In the genomic region with DNA sequence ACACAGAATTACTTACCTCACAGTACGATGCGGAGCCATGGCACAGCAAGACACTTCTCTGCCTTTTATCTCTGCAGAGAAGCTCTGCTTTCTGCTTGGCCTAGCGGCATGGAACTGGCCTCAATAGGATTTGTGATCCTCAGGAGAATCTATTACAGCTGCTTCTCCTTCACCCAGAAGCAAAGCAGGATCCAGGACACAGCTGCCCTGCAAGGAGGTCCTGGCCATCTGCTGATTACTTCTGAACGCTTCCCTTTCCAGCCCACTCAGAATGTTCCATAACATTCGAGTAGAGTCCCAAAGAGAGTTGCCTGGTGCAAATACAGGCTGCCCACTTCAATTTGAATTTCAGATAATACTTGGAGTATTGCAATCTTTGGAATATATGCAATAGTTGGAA, we compare ENCODE assay signal across 34 cellular contexts. TPM values are rescaled to one million over a fixed set of nuclear protein-coding genes. Genes with fewer than 3 reads are reported as not detected.
"Had no signal": no experiment of that assay in that cellular context is flagged by ENCODE, and none has a peak within 500 bp of the region (broad histone marks: within the 10 kb centered on the region; RNA-seq: fewer than 3 reads in every experiment).

No MANE protein-coding gene starts in this region.

- DNase-seq: activated CD4-positive, alpha-beta T cell treated with anti-CD3 and anti-CD28 coated beads for 48 hours; activated CD4-positive, alpha-beta T cell treated with anti-CD3 and anti-CD28 coated beads, Interleukin-2, amount 50 U/mL, for 48 hours; activated CD8-positive, alpha-beta memory T cell treated with anti-CD3 and anti-CD28 coated beads for 24 hours; activated effector memory CD4-positive, alpha-beta T cell treated with anti-CD3 and anti-CD28 coated beads, Interleukin-2, amount 50 U/mL, for 16 hours; activated naive CD4-positive, alpha-beta T cell treated with anti-CD3 and anti-CD28 coated beads for 36 hours; activated naive CD8-positive, alpha-beta T cell treated with anti-CD3 and anti-CD28 coated beads for 36 hours; brain microvascular endothelial cell; head of caudate nucleus; hypothalamus; immature natural killer cell; kidney; natural killer cell; right lobe of liver; stimulated activated CD4-positive, alpha-beta T cell treated with anti-CD3 and anti-CD28 coated beads, Interleukin-1b, Interleukin-23, amount 100 ng/mL, for 48 hours; stimulated activated naive B cell treated with anti-CD40 and anti-IgM and Interleukin-4, amounts not matched to agents 10 μg/mL and 1 μg/mL and 100 μg/mL, for 72 hours; stomach; T-helper 1 cell; thyroid gland; upper lobe of right lung had no signal

- H3K4me3 ChIP-seq: gastroesophageal sphincter, right lobe of liver, skin epidermis, stomach, thyroid gland, upper lobe of right lung had no signal

- H3K27me3 ChIP-seq: brain microvascular endothelial cell, gastroesophageal sphincter, neutrophil, right lobe of liver, thyroid gland, upper lobe of right lung had no signal

- H3K36me3 ChIP-seq: brain microvascular endothelial cell, gastroesophageal sphincter, neutrophil, right lobe of liver, stomach, thyroid gland, upper lobe of right lung had no signal

- H3K27ac Mint-ChIP-seq: activated naive CD4-positive, alpha-beta T cell treated with anti-CD3 and anti-CD28 coated beads for 36 hours; activated naive CD8-positive, alpha-beta T cell treated with anti-CD3 and anti-CD28 coated beads for 36 hours; activated T-helper 1 cell treated with anti-CD3 and anti-CD28 coated beads, Interleukin-12 subunit alpha, Interleukin-12 subunit beta, Interleukin-2, Interleukin-4 antibody, amounts not matched to agents 30 ng/mL and 10 ng/mL and 1 ng/mL, durations not matched to agents 14 hours and 24 hours and 36 hours; immature natural killer cell; mesothelial cell of epicardium; natural killer cell; stimulated activated naive B cell treated with anti-CD40 and anti-IgM and Interleukin-4, amounts not matched to agents 10 μg/mL and 1 μg/mL and 100 μg/mL, for 72 hours had no signal

- H3K36me3 Mint-ChIP-seq: activated naive CD8-positive, alpha-beta T cell treated with anti-CD3 and anti-CD28 coated beads for 36 hours; immature natural killer cell; mesothelial cell of epicardium; natural killer cell; stimulated activated naive B cell treated with anti-CD40 and anti-IgM and Interleukin-4, amounts not matched to agents 10 μg/mL and 1 μg/mL and 100 μg/mL, for 72 hours had no signal

- H3K4me1 ChIP-seq: gastroesophageal sphincter, right lobe of liver, thyroid gland, upper lobe of right lung had no signal

- H3K4me1 Mint-ChIP-seq: activated naive CD8-positive, alpha-beta T cell treated with anti-CD3 and anti-CD28 coated beads for 36 hours; immature natural killer cell; mesothelial cell of epicardium; natural killer cell had no signal

- H3K9me3 ChIP-seq: gastroesophageal sphincter, neutrophil, right lobe of liver, stomach, thyroid gland, upper lobe of right lung had no signal

- H3K27ac ChIP-seq: brain microvascular endothelial cell, gastroesophageal sphincter, neutrophil, right lobe of liver, skin epidermis, stomach, thyroid gland, upper lobe of right lung, VCaP had no signal

- H3K4me3 Mint-ChIP-seq: activated naive CD4-positive, alpha-beta T cell treated with anti-CD3 and anti-CD28 coated beads for 36 hours; activated naive CD8-positive, alpha-beta T cell treated with anti-CD3 and anti-CD28 coated beads for 36 hours; activated T-helper 1 cell treated with anti-CD3 and anti-CD28 coated beads, Interleukin-12 subunit alpha, Interleukin-12 subunit beta, Interleukin-2, Interleukin-4 antibody, amounts not matched to agents 30 ng/mL and 10 ng/mL and 1 ng/mL, durations not matched to agents 14 hours and 24 hours and 36 hours; immature natural killer cell; mesothelial cell of epicardium; natural killer cell; stimulated activated naive B cell treated with anti-CD40 and anti-IgM and Interleukin-4, amounts not matched to agents 10 μg/mL and 1 μg/mL and 100 μg/mL, for 72 hours had no signal

- H3K9me3 Mint-ChIP-seq: activated naive CD4-positive, alpha-beta T cell treated with anti-CD3 and anti-CD28 coated beads for 36 hours; activated naive CD8-positive, alpha-beta T cell treated with anti-CD3 and anti-CD28 coated beads for 36 hours; activated T-helper 1 cell treated with anti-CD3 and anti-CD28 coated beads, Interleukin-12 subunit alpha, Interleukin-12 subunit beta, Interleukin-2, Interleukin-4 antibody, amounts not matched to agents 30 ng/mL and 10 ng/mL and 1 ng/mL, durations not matched to agents 14 hours and 24 hours and 36 hours; mesothelial cell of epicardium; natural killer cell; stimulated activated naive B cell treated with anti-CD40 and anti-IgM and Interleukin-4, amounts not matched to agents 10 μg/mL and 1 μg/mL and 100 μg/mL, for 72 hours had no signal

RNA-seq across cellular contexts. Expression of a gene that starts 29.2 kb away (rescaled TPM):
- total RNA-seq: activated naive CD8-positive, alpha-beta T cell treated with anti-CD3 and anti-CD28 coated beads for 36 hours; activated T-helper 1 cell treated with anti-CD3 and anti-CD28 coated beads, Interleukin-12 subunit alpha, Interleukin-12 subunit beta, Interleukin-2, Interleukin-4 antibody, amounts not matched to agents 30 ng/mL and 10 ng/mL and 1 ng/mL, durations not matched to agents 14 hours and 24 hours and 36 hours; natural killer cell; osteocyte had no signal
- polyA plus RNA-seq: immature natural killer cell had no signal

RNA-seq across cellular contexts. Expression of a gene that starts 33.0 kb away (rescaled TPM):
- total RNA-seq: activated naive CD4-positive, alpha-beta T cell treated with anti-CD3 and anti-CD28 coated beads for 36 hours; activated naive CD8-positive, alpha-beta T cell treated with anti-CD3 and anti-CD28 coated beads for 36 hours; activated T-helper 1 cell treated with anti-CD3 and anti-CD28 coated beads, Interleukin-12 subunit alpha, Interleukin-12 subunit beta, Interleukin-2, Interleukin-4 antibody, amounts not matched to agents 30 ng/mL and 10 ng/mL and 1 ng/mL, durations not matched to agents 14 hours and 24 hours and 36 hours; astrocyte; cardiac septum; chondrocyte; endothelial cell of umbilical vein; fibroblast of lung; fibroblast of villous mesenchyme; gastroesophageal sphincter; kidney; lower leg skin; mesothelial cell of epicardium; natural killer cell; osteocyte; posterior vena cava; right lobe of liver; stomach; thyroid gland; upper lobe of right lung had no signal
- polyA plus RNA-seq: endothelial cell of umbilical vein, fibroblast of lung, immature natural killer cell had no signal
